In the genomic region with DNA sequence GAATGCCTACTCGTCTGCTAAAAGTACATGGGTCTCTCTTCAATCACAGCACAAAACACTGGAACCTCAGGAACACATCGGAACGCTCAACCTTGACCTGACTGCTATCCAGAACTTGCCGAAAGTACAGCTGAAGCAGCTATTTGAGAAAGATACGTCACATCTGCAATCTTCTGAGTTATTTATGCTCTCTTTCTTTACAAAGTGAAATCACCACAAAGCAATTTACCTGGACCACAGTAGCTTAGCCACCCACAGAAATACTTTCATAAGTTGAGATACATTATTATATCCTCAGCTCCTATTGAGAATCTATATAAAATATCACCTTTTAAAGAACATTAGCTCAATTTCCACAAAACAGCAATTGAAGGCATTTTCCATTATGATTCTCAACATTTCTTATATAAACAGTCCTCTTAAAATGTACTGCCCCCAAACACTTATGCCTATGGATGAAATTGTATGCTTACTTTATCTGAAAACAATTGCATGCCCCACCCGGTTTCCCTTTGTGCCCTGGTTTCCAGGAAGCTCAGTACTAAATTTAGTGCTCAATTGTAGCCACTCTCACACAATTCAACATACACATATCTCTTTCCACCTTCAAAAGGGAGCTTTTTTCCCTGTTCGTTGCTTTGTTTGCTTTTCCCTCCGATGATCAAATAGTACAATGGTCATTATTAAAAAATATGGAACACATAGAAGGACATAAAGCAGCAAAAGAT, we compare ENCODE assay signal across 18 cellular contexts. TPM values are rescaled to one million over a fixed set of nuclear protein-coding genes. Genes with fewer than 3 reads are reported as not detected.
DNase-seq lines count a peak whose midpoint lies in the region; ATAC-seq, FAIRE-seq and TF ChIP-seq lines count a peak whose summit lies in the region.
"Had no signal": no experiment of that assay in that cellular context is flagged by ENCODE, and none has a peak within 500 bp of the region (broad histone marks: within the 10 kb centered on the region; RNA-seq: fewer than 3 reads in every experiment).

No MANE protein-coding gene starts in this region.

- H3K9me3 Mint-ChIP-seq in effector memory CD8-positive, alpha-beta T cell, result no peaks in the 10 kb centered on the region
- H3K9me3 Mint-ChIP-seq: dendritic cell treated with granulocyte-macrophage colony-stimulating factor and Interleukin-4, amounts not matched to agents 40 ng/mL and 50 ng/mL, for 4 days; stimulated activated memory B cell treated with anti-CD40 and anti-IgM and Interleukin-4, amounts not matched to agents 10 μg/mL and 1 μg/mL and 100 μg/mL, for 72 hours had no signal

- H3K27me3 ChIP-seq in heart left ventricle (no peaks in the 10 kb centered on the region), pancreas (no peaks in the 10 kb centered on the region)
- H3K27me3 ChIP-seq: BE2C, MG63 had no signal

- intact Hi-C loops in heart left ventricle (cut with DNase I), result loop anchor here in 1 of 10 donors (2.0 to 5.0 kb wide), 2 partner anchors 21 to 33 kb away; a partner anchor contains a TSS
- intact Hi-C loops in Right ventricle myocardium inferior (cut with DNase I), result no loop called here
- intact Hi-C loops in mucosa of descending colon (cut with DNase I, micrococcal nuclease), result no loop called here
- intact Hi-C loops in pancreas (cut with DNase I), result no loop called here

- H3K4me1 Mint-ChIP-seq in effector memory CD8-positive, alpha-beta T cell (ENCODE audit: low read depth in 2 of 2), result peaks cover 42 to 48% of the 10 kb centered on the region in 2 donors

- peak overlapping the region; percentile 11 to 23 for H3K4me3 Mint-ChIP-seq in effector memory CD8-positive, alpha-beta T cell
- H3K4me3 Mint-ChIP-seq: activated CD4-positive, alpha-beta T cell treated with anti-CD3 and anti-CD28 coated beads for 36 hours; dendritic cell treated with granulocyte-macrophage colony-stimulating factor and Interleukin-4, amounts not matched to agents 40 ng/mL and 50 ng/mL, for 4 days; stimulated activated memory B cell treated with anti-CD40 and anti-IgM and Interleukin-4, amounts not matched to agents 10 μg/mL and 1 μg/mL and 100 μg/mL, for 72 hours had no signal

- ATAC-seq in heart left ventricle, result peak in 2 of 4 donors; percentile 50
- ATAC-seq in Right ventricle myocardium inferior, result no peak
- no peak for ATAC-seq in effector memory CD8-positive, alpha-beta T cell (replicated peaks)
- ATAC-seq in mucosa of descending colon, result peak; percentile 61
- ATAC-seq in pancreas, result no peak
- ATAC-seq: activated CD4-positive, alpha-beta T cell treated with anti-CD3 and anti-CD28 coated beads for 36 hours; stimulated activated memory B cell treated with anti-CD40 and anti-IgM and Interleukin-4, amounts not matched to agents 10 μg/mL and 1 μg/mL and 100 μg/mL, for 72 hours had no signal

- peaks cover 49% of the 10 kb centered on the region for H3K36me3 Mint-ChIP-seq in effector memory CD8-positive, alpha-beta T cell (ENCODE audit: insufficient read depth)

- H3K27ac ChIP-seq in heart left ventricle (peak overlapping the region; percentile 44 to 83 (median 72)), pancreas (no peak overlapping the region)

- H3K4me1 ChIP-seq in heart left ventricle, result peaks cover 0 to 81% (median 54%) of the 10 kb centered on the region in 12 donors
- peaks cover 4% of the 10 kb centered on the region for H3K4me1 ChIP-seq in mucosa of descending colon (ENCODE audit: low read depth)
- H3K4me1 ChIP-seq in pancreas, result no peaks in the 10 kb centered on the region
- H3K4me1 ChIP-seq: BE2C had no signal

- no peak for TF ChIP-seq POLR2A in heart left ventricle (IDR thresholded peaks at IDR 0.05)

- no peaks in the 10 kb centered on the region for H3K27me3 Mint-ChIP-seq in effector memory CD8-positive, alpha-beta T cell
- H3K27me3 Mint-ChIP-seq: activated CD4-positive, alpha-beta T cell treated with anti-CD3 and anti-CD28 coated beads for 36 hours; dendritic cell treated with granulocyte-macrophage colony-stimulating factor and Interleukin-4, amounts not matched to agents 40 ng/mL and 50 ng/mL, for 4 days; stimulated activated memory B cell treated with anti-CD40 and anti-IgM and Interleukin-4, amounts not matched to agents 10 μg/mL and 1 μg/mL and 100 μg/mL, for 72 hours had no signal

- H3K9me3 ChIP-seq in heart left ventricle (no peaks in the 10 kb centered on the region), mucosa of descending colon (no peaks in the 10 kb centered on the region), pancreas (no peaks in the 10 kb centered on the region)
- H3K9me3 ChIP-seq: BE2C, MG63 had no signal

- DNase-seq in heart left ventricle, result no peak
- no peak for DNase-seq in Right ventricle myocardium inferior (ENCODE audit: missing footprints)
- DNase-seq in effector memory CD8-positive, alpha-beta T cell, result no peak
- no peak for DNase-seq in mucosa of descending colon
- no peak for DNase-seq in C1 segment of cervical spinal cord (lab: John Stamatoyannopoulos, UW)
- no peak for DNase-seq in NCI-H1105 (lab: John Stamatoyannopoulos, UW)
- DNase-seq in pancreas, result no peak
- DNase-seq: activated CD4-positive, alpha-beta T cell treated with anti-CD3 and anti-CD28 coated beads for 36 hours; BE2C; mammary epithelial cell; NCI-H82; RPMI8226 had no signal

- TF ChIP-seq CTCF in heart left ventricle (IDR thresholded peaks at IDR 0.05) (no peak), mucosa of descending colon (IDR thresholded peaks at IDR 0.05) (no peak), pancreas (IDR thresholded peaks at IDR 0.05) (no peak)

- no peak for FAIRE-seq in pancreas (lab: Jason Lieb, UNC)
- FAIRE-seq: astrocyte, H54, urothelium cell line had no signal

- H3K4me3 ChIP-seq in heart left ventricle (peak overlapping the region in 3 of 12 donors; percentile 2 to 16 (median 9)), mucosa of descending colon (no peak overlapping the region), pancreas (no peak overlapping the region)
- H3K4me3 ChIP-seq: MG63 had no signal

- 32 to 46% (median 35%) methylated on average over 8 of the region's 8 CpGs for WGBS in heart left ventricle, 4 donors
- WGBS in pancreas, 2 donors, result 72 to 74% methylated on average over 8 of the region's 8 CpGs

- peaks cover 0 to 88% (median 70%) of the 10 kb centered on the region in 9 donors for H3K36me3 ChIP-seq in heart left ventricle
- no peaks in the 10 kb centered on the region for H3K36me3 ChIP-seq in mucosa of descending colon (ENCODE audit: low read depth)
- H3K36me3 ChIP-seq in pancreas, result peaks cover 0 to 23% (median 8%) of the 10 kb centered on the region in 3 donors

- peak overlapping the region; percentile 72 to 84 for H3K27ac Mint-ChIP-seq in effector memory CD8-positive, alpha-beta T cell
- H3K27ac Mint-ChIP-seq: activated CD4-positive, alpha-beta T cell treated with anti-CD3 and anti-CD28 coated beads for 36 hours; dendritic cell treated with granulocyte-macrophage colony-stimulating factor and Interleukin-4, amounts not matched to agents 40 ng/mL and 50 ng/mL, for 4 days; stimulated activated memory B cell treated with anti-CD40 and anti-IgM and Interleukin-4, amounts not matched to agents 10 μg/mL and 1 μg/mL and 100 μg/mL, for 72 hours had no signal

RNA-seq across cellular contexts. Expression of a gene that starts 31.8 kb away (rescaled TPM):
- total RNA-seq in heart left ventricle (100 to 1,000 TPM in 6 of 9 donors, 10 to 100 TPM in 3; 68.1 to 211 (median 121) TPM), Right ventricle myocardium inferior (95.0 TPM), mucosa of descending colon (10 to 100 TPM in 2 of 3 donors, 1 to 10 TPM in 1; 7.4 to 45.3 (median 15.0) TPM), pancreas (10 to 100 TPM; 19.7 to 36.6 (median 22.2) TPM)
- polyA plus RNA-seq in heart left ventricle (10 to 100 TPM; 23.7 to 39.0 TPM), pancreas (10 to 100 TPM in 1 of 2 donors, 1 to 10 TPM in 1; 9.6 to 11.3 TPM)

Comparison
In these comparisons a context has a peak if more than half of its experiments do, and no peak if none do; other contexts are left out.
1. H3K27ac ChIP-seq: peak in heart left ventricle (12 of 12); none in pancreas (0 of 4).